27 cellular contexts compared by ENCODE assay signal in the genomic region with DNA sequence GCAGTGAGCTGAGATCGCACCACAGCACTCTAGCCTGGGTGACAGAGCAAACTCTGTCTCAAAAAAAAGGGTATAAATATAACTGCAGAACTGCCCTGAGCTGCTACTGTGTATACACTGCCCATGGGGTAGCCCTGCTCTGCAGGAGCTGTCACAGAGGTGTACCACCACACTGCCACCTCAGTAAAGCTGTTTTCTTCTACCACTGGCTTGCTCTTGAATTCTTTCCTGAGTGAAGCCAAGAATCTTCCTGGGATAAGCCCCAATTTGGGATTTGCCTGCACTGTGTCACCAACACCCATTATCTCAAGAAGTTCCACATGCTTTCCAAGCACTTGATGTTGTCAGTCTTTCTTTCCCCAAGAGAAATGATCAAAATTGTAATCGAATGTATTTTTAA. TPM values are rescaled to one million over a fixed set of nuclear protein-coding genes. Genes with fewer than 3 reads are reported as not detected.
"Had no signal": no experiment of that assay in that cellular context is flagged by ENCODE, and none has a peak within 500 bp of the region (broad histone marks: within the 10 kb centered on the region; RNA-seq: fewer than 3 reads in every experiment).

No MANE protein-coding gene starts in this region.

- H3K27me3 ChIP-seq: ascending aorta, breast epithelium, esophagus muscularis mucosa had no signal

- H3K36me3 ChIP-seq: ascending aorta, breast epithelium, esophagus muscularis mucosa, gastrocnemius medialis had no signal

- DNase-seq: activated CD4-positive, alpha-beta memory T cell treated with anti-CD3 and anti-CD28 coated beads, Interleukin-2, amount 10 ng/mL, durations not matched to agents 7 days and 5 days; activated CD4-positive, alpha-beta T cell treated with anti-CD3 and anti-CD28 coated beads for 1 hour; activated CD4-positive, alpha-beta T cell treated with anti-CD3 and anti-CD28 coated beads for 4 hours; activated CD4-positive, alpha-beta T cell treated with anti-CD3 and anti-CD28 coated beads, Interleukin-2, amount 10 ng/mL, durations not matched to agents 7 days and 5 days; activated CD4-positive, alpha-beta T cell treated with anti-CD3 and anti-CD28 coated beads, Interleukin-2, amount 50 U/mL, for 4 hours; activated effector memory CD4-positive, alpha-beta T cell treated with Interleukin-2 at 50 U/mL for 16 hours; activated naive CD4-positive, alpha-beta T cell treated with anti-CD3 and anti-CD28 coated beads for 36 hours; activated naive CD8-positive, alpha-beta T cell treated with anti-CD3 and anti-CD28 coated beads for 36 hours; activated T-cell treated with anti-CD3 and anti-CD28 coated beads, Interleukin-2, amount 50 U/mL, for 4 hours; caudate nucleus; cortex of kidney; dermis blood vessel endothelial cell; effector CD4-positive, alpha-beta T cell; effector memory CD8-positive, alpha-beta T cell; erythroblast; foreskin keratinocyte; gastrocnemius medialis; glutamatergic neuron; T-helper 2 cell had no signal

- H3K4me3 ChIP-seq: ascending aorta, breast epithelium, esophagus muscularis mucosa, gastrocnemius medialis had no signal

- H3K9me3 ChIP-seq: ascending aorta, breast epithelium, esophagus muscularis mucosa, gastrocnemius medialis had no signal

- ATAC-seq: activated T-cell treated with anti-CD3 and anti-CD28 coated beads, Interleukin-2, amount 50 U/mL, for 4 hours; activated T-helper 17 cell treated with anti-CD3 and anti-CD28 coated beads, Interleukin-2, amount 50 U/mL, for 72 hours; effector memory CD8-positive, alpha-beta T cell; foreskin keratinocyte; gastrocnemius medialis; WTC11 had no signal

- H3K27ac ChIP-seq: ascending aorta, breast epithelium, foreskin keratinocyte, gastrocnemius medialis, VCaP had no signal

- H3K4me1 ChIP-seq: ascending aorta, breast epithelium, gastrocnemius medialis had no signal

RNA-seq across cellular contexts. Expression of a gene that starts 30.6 kb away (rescaled TPM):
- total RNA-seq: dermis blood vessel endothelial cell had no signal

RNA-seq across cellular contexts. Expression of a gene that starts 56.8 kb away (rescaled TPM):
- total RNA-seq: activated CD4-positive, alpha-beta memory T cell treated with anti-CD3 and anti-CD28 coated beads, Interleukin-2, amount 10 ng/mL, durations not matched to agents 7 days and 5 days; activated CD4-positive, alpha-beta T cell treated with anti-CD3 and anti-CD28 coated beads, Interleukin-2, amount 10 ng/mL, durations not matched to agents 7 days and 5 days; activated naive CD4-positive, alpha-beta T cell treated with anti-CD3 and anti-CD28 coated beads for 36 hours; activated naive CD8-positive, alpha-beta T cell treated with anti-CD3 and anti-CD28 coated beads for 36 hours; activated T-cell treated with anti-CD3 and anti-CD28 coated beads, Interleukin-2, amount 50 U/mL, for 4 hours; activated T-helper 17 cell treated with anti-CD3 and anti-CD28 coated beads, Interleukin-2, amount 50 U/mL, for 72 hours; ascending aorta; breast epithelium; chondrocyte; dermis blood vessel endothelial cell; foreskin keratinocyte; gastrocnemius medialis; T-helper 1 cell treated with Interleukin-12 subunit alpha and Interleukin-12 subunit beta and Interleukin-4 antibody, amounts not matched to agents 30 ng/mL and 1 ng/mL, for 36 hours; WTC11 had no signal
- polyA plus RNA-seq: foreskin keratinocyte had no signal
